In the genomic region with DNA sequence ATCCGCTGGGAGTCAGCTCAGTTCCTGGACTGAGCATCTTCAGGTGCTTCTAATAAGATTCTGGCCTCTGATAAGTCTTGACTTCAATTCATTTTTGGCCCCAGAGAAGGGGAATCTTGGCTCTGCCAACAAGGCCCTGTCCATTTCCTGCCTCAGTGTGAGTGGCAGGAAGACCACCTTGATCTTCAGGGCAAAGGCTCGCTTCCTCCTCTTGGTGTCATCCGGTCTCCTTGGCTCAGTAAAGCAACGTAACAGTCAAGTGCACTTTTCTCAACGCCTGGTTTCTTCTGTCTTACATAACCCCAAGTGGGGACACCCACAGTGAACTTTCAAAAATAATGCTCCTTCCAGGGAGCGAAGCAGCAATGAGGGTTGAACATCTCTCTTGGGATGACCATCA, we compare ENCODE assay signal across 28 cellular contexts.
A peak's percentile ranks its signal among the peaks of the same experiment; 100 is the strongest.
DNase-seq lines count a peak whose midpoint lies in the region; ATAC-seq and TF ChIP-seq lines count a peak whose summit lies in the region.
"Had no signal": no experiment of that assay in that cellular context is flagged by ENCODE, and none has a peak within 500 bp of the region (broad histone marks: within the 10 kb centered on the region; RNA-seq: fewer than 3 reads in every experiment).

No MANE protein-coding gene starts in this region.

- H3K36me3 ChIP-seq in KOPT-K1 (ENCODE audit: insufficient read depth, low read length): 0 out of 2 replicates have a peak, but pooled peaks cover 7% of the 10 kb centered on the region
- H3K36me3 ChIP-seq: brain microvascular endothelial cell, HAP-1, neural progenitor cell, right atrium auricular region, SJCRH30 had no signal

- H3K9me3 Mint-ChIP-seq in activated T-cell treated with anti-CD3 and anti-CD28 coated beads, Interleukin-2, amount 50 U/mL, for 72 hours: no peaks in the 10 kb centered on the region
- H3K9me3 Mint-ChIP-seq in activated T-cell treated with anti-CD3 and anti-CD28 coated beads, Interleukin-2, amount 50 U/mL, for 4 hours: no peaks in the 10 kb centered on the region
- no peaks in the 10 kb centered on the region for H3K9me3 Mint-ChIP-seq in central memory CD8-positive, alpha-beta T cell
- no peaks in the 10 kb centered on the region for H3K9me3 Mint-ChIP-seq in stimulated activated naive CD8-positive, alpha-beta T cell treated with anti-CD3 and anti-CD28 coated beads, Interleukin-15, amount 100 ng/mL, for 72 hours
- H3K9me3 Mint-ChIP-seq: activated CD4-positive, alpha-beta memory T cell treated with anti-CD3 and anti-CD28 coated beads for 36 hours; neural progenitor cell had no signal

- TF ChIP-seq CTCF in GM10248 (IDR thresholded peaks at IDR 0.05; ENCODE audit: control extremely low read depth, extremely low read depth, low read depth, missing control alignments): no peak

- H3K9me3 ChIP-seq in KOPT-K1 (ENCODE audit: insufficient read depth, low read length, poor library complexity, severe bottlenecking): no peaks in the 10 kb centered on the region
- H3K9me3 ChIP-seq: HAP-1, mucosa of descending colon, right atrium auricular region, SJCRH30, testis had no signal

- H3K27ac Mint-ChIP-seq in activated T-cell treated with anti-CD3 and anti-CD28 coated beads, Interleukin-2, amount 50 U/mL, for 72 hours: peak overlapping the region; percentile 34
- peak overlapping the region; percentile 61 for H3K27ac Mint-ChIP-seq in central memory CD8-positive, alpha-beta T cell (ENCODE audit: low read depth)
- H3K27ac Mint-ChIP-seq in stimulated activated naive CD8-positive, alpha-beta T cell treated with anti-CD3 and anti-CD28 coated beads, Interleukin-15, amount 100 ng/mL, for 72 hours: peak overlapping the region; percentile 17 to 47
- H3K27ac Mint-ChIP-seq: activated CD4-positive, alpha-beta memory T cell treated with anti-CD3 and anti-CD28 coated beads for 36 hours; neural progenitor cell had no signal

- CTCF ChIA-PET in GM10248 (lab: Yijun Ruan, JAX): interaction anchor here (1.1 to 6.7 kb wide), 5 partner anchors 15 to 278 kb away, joined by 3 to 101 read pairs (median 4); no protein-coding TSS in a partner anchor

- no peak for DNase-seq in activated T-cell treated with anti-CD3 and anti-CD28 coated beads, Interleukin-2, amount 50 U/mL, for 72 hours
- DNase-seq in activated T-cell treated with anti-CD3 and anti-CD28 coated beads, Interleukin-2, amount 50 U/mL, for 4 hours: no peak
- no peak for DNase-seq in central memory CD8-positive, alpha-beta T cell (ENCODE audit: low spot score in 2 of 2)
- no peak for DNase-seq in stimulated activated naive CD8-positive, alpha-beta T cell treated with anti-CD3 and anti-CD28 coated beads, Interleukin-15, amount 100 ng/mL, for 72 hours
- DNase-seq in HuH-7.5 (ENCODE audit: low spot score): no peak
- no peak for DNase-seq in GM10248 (ENCODE audit: extremely low spot score)
- DNase-seq: activated CD4-positive, alpha-beta memory T cell treated with anti-CD3 and anti-CD28 coated beads for 36 hours; activated gamma-delta T cell treated with Interleukin-2 at 50 U/mL for 16 hours; activated T-cell treated with anti-CD3 and anti-CD28 coated beads for 4 hours; AML-193; amniotic stem cell; brain microvascular endothelial cell; GF-D8; head of caudate nucleus; KG1; mucosa of descending colon; NCI-H1436; NCI-H446; NCI-H82; SJCRH30; stimulated activated CD4-positive, alpha-beta T cell treated with anti-CD3 and anti-CD28 coated beads, Interleukin-4, amount 100 ng/mL, for 1 hour; testis had no signal

- H3K27ac ChIP-seq in KOPT-K1 (ENCODE audit: low read depth, low read length, poor library complexity, severe bottlenecking): peak overlapping the region; percentile 12
- H3K27ac ChIP-seq: brain microvascular endothelial cell, neural progenitor cell, right atrium auricular region, SJCRH30, testis had no signal

- no peaks in the 10 kb centered on the region for H3K27me3 Mint-ChIP-seq in activated T-cell treated with anti-CD3 and anti-CD28 coated beads, Interleukin-2, amount 50 U/mL, for 72 hours (ENCODE audit: low read depth)
- no peaks in the 10 kb centered on the region for H3K27me3 Mint-ChIP-seq in activated T-cell treated with anti-CD3 and anti-CD28 coated beads, Interleukin-2, amount 50 U/mL, for 4 hours (ENCODE audit: low read depth)
- H3K27me3 Mint-ChIP-seq in central memory CD8-positive, alpha-beta T cell: no peaks in the 10 kb centered on the region
- no peaks in the 10 kb centered on the region for H3K27me3 Mint-ChIP-seq in stimulated activated naive CD8-positive, alpha-beta T cell treated with anti-CD3 and anti-CD28 coated beads, Interleukin-15, amount 100 ng/mL, for 72 hours
- H3K27me3 Mint-ChIP-seq: activated CD4-positive, alpha-beta memory T cell treated with anti-CD3 and anti-CD28 coated beads for 36 hours had no signal

- no peak for ATAC-seq in activated T-cell treated with anti-CD3 and anti-CD28 coated beads, Interleukin-2, amount 50 U/mL, for 72 hours (replicated peaks in 1 of 2)
- ATAC-seq in activated T-cell treated with anti-CD3 and anti-CD28 coated beads, Interleukin-2, amount 50 U/mL, for 4 hours: no peak
- ATAC-seq in central memory CD8-positive, alpha-beta T cell (replicated peaks; ENCODE audit: extremely low read depth, poor library complexity, severe bottlenecking): no peak
- peak; percentile 56 for ATAC-seq in stimulated activated naive CD8-positive, alpha-beta T cell treated with anti-CD3 and anti-CD28 coated beads, Interleukin-15, amount 100 ng/mL, for 72 hours
- no peak for ATAC-seq in GM21447 (IDR thresholded peaks at IDR 0.05; ENCODE audit: unreplicated experiment)
- ATAC-seq: activated CD4-positive, CD25-positive, alpha-beta regulatory T cell treated with anti-CD3 and anti-CD28 coated beads, Interleukin-2, amount 50 U/mL, for 24 hours; mucosa of descending colon had no signal

- H3K4me1 Mint-ChIP-seq in activated T-cell treated with anti-CD3 and anti-CD28 coated beads, Interleukin-2, amount 50 U/mL, for 72 hours (ENCODE audit: low read depth): peaks cover 41% of the 10 kb centered on the region
- peaks cover 37% of the 10 kb centered on the region for H3K4me1 Mint-ChIP-seq in activated T-cell treated with anti-CD3 and anti-CD28 coated beads, Interleukin-2, amount 50 U/mL, for 4 hours (ENCODE audit: low read depth)
- H3K4me1 Mint-ChIP-seq in central memory CD8-positive, alpha-beta T cell: peaks cover 51% of the 10 kb centered on the region
- H3K4me1 Mint-ChIP-seq in stimulated activated naive CD8-positive, alpha-beta T cell treated with anti-CD3 and anti-CD28 coated beads, Interleukin-15, amount 100 ng/mL, for 72 hours: peaks cover 54% of the 10 kb centered on the region

- POLR2A ChIA-PET in GM10248 (lab: Yijun Ruan, JAX): no interaction called here

- no peak overlapping the region for H3K4me3 Mint-ChIP-seq in activated T-cell treated with anti-CD3 and anti-CD28 coated beads, Interleukin-2, amount 50 U/mL, for 72 hours
- H3K4me3 Mint-ChIP-seq in activated T-cell treated with anti-CD3 and anti-CD28 coated beads, Interleukin-2, amount 50 U/mL, for 4 hours: no peak overlapping the region
- no peak overlapping the region for H3K4me3 Mint-ChIP-seq in central memory CD8-positive, alpha-beta T cell
- H3K4me3 Mint-ChIP-seq in stimulated activated naive CD8-positive, alpha-beta T cell treated with anti-CD3 and anti-CD28 coated beads, Interleukin-15, amount 100 ng/mL, for 72 hours: peak overlapping the region in 1 of 2 donors; percentile 18
- H3K4me3 Mint-ChIP-seq: activated CD4-positive, alpha-beta memory T cell treated with anti-CD3 and anti-CD28 coated beads for 36 hours; neural progenitor cell had no signal

- peaks cover 0 to 2% of the 10 kb centered on the region in 2 donors for H3K36me3 Mint-ChIP-seq in activated T-cell treated with anti-CD3 and anti-CD28 coated beads, Interleukin-2, amount 50 U/mL, for 72 hours (ENCODE audit: insufficient read depth in 2 of 2)
- peaks cover 18% of the 10 kb centered on the region for H3K36me3 Mint-ChIP-seq in activated T-cell treated with anti-CD3 and anti-CD28 coated beads, Interleukin-2, amount 50 U/mL, for 4 hours (ENCODE audit: insufficient read depth)
- peaks cover 24% of the 10 kb centered on the region for H3K36me3 Mint-ChIP-seq in central memory CD8-positive, alpha-beta T cell (ENCODE audit: insufficient read depth)
- H3K36me3 Mint-ChIP-seq: neural progenitor cell had no signal
